ENCODE assay signal across 18 cellular contexts in the genomic region with DNA sequence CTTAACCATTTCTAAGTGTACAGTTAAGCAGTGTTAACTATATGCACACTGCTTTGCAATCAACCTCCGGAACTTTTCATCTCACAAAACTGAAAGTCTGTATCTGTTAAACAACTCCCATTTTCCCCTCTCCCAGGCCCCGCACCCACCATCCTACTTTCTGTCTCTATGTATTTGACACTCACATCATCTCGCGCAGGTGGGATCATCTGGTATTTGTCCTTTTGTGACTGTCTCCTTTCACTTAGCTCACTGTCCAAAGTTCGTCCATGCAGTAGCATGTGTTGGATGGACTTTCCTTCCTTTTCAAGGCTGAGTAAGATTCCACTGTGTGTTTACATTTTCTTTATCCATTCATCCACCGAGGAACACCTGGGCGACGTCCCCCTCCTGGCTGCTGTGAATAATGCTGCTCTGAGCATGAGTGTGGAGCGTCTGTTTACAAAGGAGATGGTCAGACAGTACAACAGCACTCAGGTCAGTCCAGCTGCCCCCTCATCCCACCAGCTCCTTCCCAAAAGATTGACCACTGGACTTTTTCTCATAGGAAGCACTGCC.
"Had no signal": no experiment of that assay in that cellular context is flagged by ENCODE, and none has a peak within 500 bp of the region (broad histone marks: within the 10 kb centered on the region; RNA-seq: fewer than 3 reads in every experiment).

No MANE protein-coding gene starts in this region.

- H3K4me3 Mint-ChIP-seq: activated naive CD4-positive, alpha-beta T cell treated with anti-CD3 and anti-CD28 coated beads for 36 hours had no signal

- H3K27me3 ChIP-seq: heart left ventricle, right atrium auricular region had no signal

- H3K27ac Mint-ChIP-seq: activated naive CD4-positive, alpha-beta T cell treated with anti-CD3 and anti-CD28 coated beads for 36 hours had no signal

- H3K36me3 ChIP-seq: neutrophil, right atrium auricular region had no signal

- FAIRE-seq: colon, endothelial cell of umbilical vein, keratinocyte had no signal

- ATAC-seq: heart left ventricle, left ventricle myocardium superior had no signal

- H3K9me3 Mint-ChIP-seq: activated naive CD4-positive, alpha-beta T cell treated with anti-CD3 and anti-CD28 coated beads for 36 hours had no signal

- H3K4me3 ChIP-seq: heart left ventricle, right atrium auricular region had no signal

- H3K27ac ChIP-seq: heart left ventricle, neutrophil, right atrium auricular region, VCaP had no signal

- H3K9me3 ChIP-seq: heart left ventricle, neutrophil, right atrium auricular region had no signal

- DNase-seq: activated CD4-positive, alpha-beta T cell treated with anti-CD3 and anti-CD28 coated beads for 4 hours; activated CD8-positive, alpha-beta memory T cell treated with anti-CD3 and anti-CD28 coated beads for 24 hours; activated naive CD4-positive, alpha-beta T cell treated with anti-CD3 and anti-CD28 coated beads for 36 hours; foreskin melanocyte; heart left ventricle; left ventricle myocardium superior; mesendoderm; stimulated activated CD4-positive, alpha-beta T cell treated with anti-CD3 and anti-CD28 coated beads, Interleukin-1b, Interleukin-23, amount 100 ng/mL, for 48 hours; stimulated activated naive CD4-positive, alpha-beta T cell; substantia nigra; T1000; trophoblast cell had no signal
